14 cellular contexts compared by ENCODE assay signal in the genomic region with DNA sequence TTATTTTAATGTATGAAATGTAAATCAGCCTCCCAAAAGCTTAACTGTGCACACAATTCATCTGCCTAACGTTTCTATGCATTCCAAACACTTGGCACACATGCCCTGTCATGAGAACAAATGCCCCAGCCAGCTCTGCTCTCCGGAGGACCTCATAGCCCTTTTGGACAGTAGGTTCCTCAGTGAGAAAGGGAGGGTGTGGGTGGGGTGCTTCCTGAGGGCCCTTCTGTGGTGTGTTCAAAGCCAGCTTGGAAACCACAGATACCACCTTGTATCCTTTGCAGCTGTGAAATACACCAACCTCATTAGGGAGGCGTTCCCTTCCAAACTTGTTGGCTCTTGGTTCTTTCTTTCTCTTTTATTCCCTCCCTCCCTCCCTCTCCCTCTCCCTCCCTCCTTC.
DNase-seq lines count a peak whose midpoint lies in the region; ATAC-seq and TF ChIP-seq lines count a peak whose summit lies in the region.
"Had no signal": no experiment of that assay in that cellular context is flagged by ENCODE, and none has a peak within 500 bp of the region (broad histone marks: within the 10 kb centered on the region; RNA-seq: fewer than 3 reads in every experiment).

No MANE protein-coding gene starts in this region.

- no peaks in the 10 kb centered on the region for H3K36me3 Mint-ChIP-seq in activated CD8-positive, alpha-beta memory T cell treated with anti-CD3 and anti-CD28 coated beads, Interleukin-2, amount 10 ng/mL, durations not matched to agents 7 days and 5 days
- H3K36me3 Mint-ChIP-seq in activated T-helper 17 cell treated with anti-CD3 and anti-CD28 coated beads, Interleukin-2, amount 50 U/mL, for 72 hours (ENCODE audit: low read depth), result no peaks in the 10 kb centered on the region

- H3K4me3 ChIP-seq in Jurkat, Clone E6-1 (ENCODE audit: low read length), result no peak overlapping the region
- no peak overlapping the region for H3K4me3 ChIP-seq in ascending aorta
- H3K4me3 ChIP-seq: HAP-1, suprapubic skin had no signal

- peaks cover 27% of the 10 kb centered on the region for H3K4me1 Mint-ChIP-seq in activated CD8-positive, alpha-beta memory T cell treated with anti-CD3 and anti-CD28 coated beads, Interleukin-2, amount 10 ng/mL, durations not matched to agents 7 days and 5 days
- peaks cover 27% of the 10 kb centered on the region for H3K4me1 Mint-ChIP-seq in activated T-helper 17 cell treated with anti-CD3 and anti-CD28 coated beads, Interleukin-2, amount 50 U/mL, for 72 hours

- ATAC-seq in activated CD8-positive, alpha-beta memory T cell treated with anti-CD3 and anti-CD28 coated beads, Interleukin-2, amount 10 ng/mL, durations not matched to agents 7 days and 5 days, result peak; percentile 84
- ATAC-seq in activated T-helper 17 cell treated with anti-CD3 and anti-CD28 coated beads, Interleukin-2, amount 50 U/mL, for 72 hours (replicated peaks), result peak; percentile 83
- no peak for ATAC-seq in HG03045 (IDR thresholded peaks at IDR 0.05; ENCODE audit: unreplicated experiment)

- H3K27me3 Mint-ChIP-seq in activated CD8-positive, alpha-beta memory T cell treated with anti-CD3 and anti-CD28 coated beads, Interleukin-2, amount 10 ng/mL, durations not matched to agents 7 days and 5 days, result peaks cover 81% of the 10 kb centered on the region
- peaks cover 7% of the 10 kb centered on the region for H3K27me3 Mint-ChIP-seq in activated T-helper 17 cell treated with anti-CD3 and anti-CD28 coated beads, Interleukin-2, amount 50 U/mL, for 72 hours

- CTCF ChIA-PET in activated CD8-positive, alpha-beta memory T cell treated with anti-CD3 and anti-CD28 coated beads, Interleukin-2, amount 10 ng/mL, durations not matched to agents 7 days and 5 days (lab: Charles Lee), result interaction anchor here (1.3 kb wide), 1 partner anchor 203 kb away, joined by 9 read pairs; a partner anchor contains a TSS

- DNase-seq in activated CD8-positive, alpha-beta memory T cell treated with anti-CD3 and anti-CD28 coated beads, Interleukin-2, amount 10 ng/mL, durations not matched to agents 7 days and 5 days, result peak; percentile 76
- DNase-seq in activated CD8-positive, alpha-beta memory T cell treated with anti-CD3 and anti-CD28 coated beads, Interleukin-2, amount 50 U/mL, for 48 hours, result no peak
- peak; percentile 80 for DNase-seq in Jurkat, Clone E6-1 (ENCODE audit: low read depth, low spot score)
- DNase-seq in stimulated activated CD8-positive, alpha-beta memory T cell treated with anti-CD3 and anti-CD28 coated beads, Interleukin-15, amount 100 ng/mL, for 48 hours (ENCODE audit: low read depth in 2 of 2), result peak; percentile 8 to 24
- DNase-seq in NCI-H1105 (lab: John Stamatoyannopoulos, UW) (no peak), ascending aorta (ENCODE audit: low spot score in 2 of 2) (no peak)
- DNase-seq: NCI-H524 treated with DMSO at 0.1 percent for 48 hours, SHP77 had no signal

- intact Hi-C loops in ascending aorta (cut with DNase I), result no loop called here

- no peaks in the 10 kb centered on the region for H3K9me3 Mint-ChIP-seq in activated CD8-positive, alpha-beta memory T cell treated with anti-CD3 and anti-CD28 coated beads, Interleukin-2, amount 10 ng/mL, durations not matched to agents 7 days and 5 days (ENCODE audit: low read depth)
- no peaks in the 10 kb centered on the region for H3K9me3 Mint-ChIP-seq in activated T-helper 17 cell treated with anti-CD3 and anti-CD28 coated beads, Interleukin-2, amount 50 U/mL, for 72 hours

- peak overlapping the region; percentile 55 for H3K4me3 Mint-ChIP-seq in activated CD8-positive, alpha-beta memory T cell treated with anti-CD3 and anti-CD28 coated beads, Interleukin-2, amount 10 ng/mL, durations not matched to agents 7 days and 5 days
- peak overlapping the region; percentile 32 for H3K4me3 Mint-ChIP-seq in activated T-helper 17 cell treated with anti-CD3 and anti-CD28 coated beads, Interleukin-2, amount 50 U/mL, for 72 hours

- no peak overlapping the region for H3K27ac ChIP-seq in ascending aorta
- H3K27ac ChIP-seq: epithelial cell of prostate, suprapubic skin had no signal

- H3K4me1 ChIP-seq in ascending aorta, result no peaks in the 10 kb centered on the region
- H3K4me1 ChIP-seq: HAP-1, suprapubic skin had no signal

- H3K27ac Mint-ChIP-seq in activated CD8-positive, alpha-beta memory T cell treated with anti-CD3 and anti-CD28 coated beads, Interleukin-2, amount 10 ng/mL, durations not matched to agents 7 days and 5 days, result peak overlapping the region; percentile 58
- H3K27ac Mint-ChIP-seq in activated T-helper 17 cell treated with anti-CD3 and anti-CD28 coated beads, Interleukin-2, amount 50 U/mL, for 72 hours, result no peak overlapping the region
- H3K27ac Mint-ChIP-seq: progenitor cell of endocrine pancreas had no signal

- no peak for TF ChIP-seq CTCF in ascending aorta (IDR thresholded peaks at IDR 0.05)

- H3K36me3 ChIP-seq in ascending aorta, result no peaks in the 10 kb centered on the region
- H3K36me3 ChIP-seq: HAP-1, suprapubic skin had no signal

- no peaks in the 10 kb centered on the region for H3K27me3 ChIP-seq in ascending aorta

- H3K9me3 ChIP-seq in ascending aorta, result no peaks in the 10 kb centered on the region
- H3K9me3 ChIP-seq: HAP-1, suprapubic skin had no signal

Comparison
In these comparisons a context has a peak if more than half of its experiments do, and no peak if none do; other contexts are left out.
1. DNase-seq: peak in activated CD8-positive, alpha-beta memory T cell treated with anti-CD3 and anti-CD28 coated beads, Interleukin-2, amount 10 ng/mL, durations not matched to agents 7 days and 5 days (single experiment), Jurkat, Clone E6-1 (single experiment) and stimulated activated CD8-positive, alpha-beta memory T cell treated with anti-CD3 and anti-CD28 coated beads, Interleukin-15, amount 100 ng/mL, for 48 hours (2 of 2); none in activated CD8-positive, alpha-beta memory T cell treated with anti-CD3 and anti-CD28 coated beads, Interleukin-2, amount 50 U/mL, for 48 hours (single experiment), NCI-H1105 (single experiment) and ascending aorta (0 of 2).